In the genomic region with DNA sequence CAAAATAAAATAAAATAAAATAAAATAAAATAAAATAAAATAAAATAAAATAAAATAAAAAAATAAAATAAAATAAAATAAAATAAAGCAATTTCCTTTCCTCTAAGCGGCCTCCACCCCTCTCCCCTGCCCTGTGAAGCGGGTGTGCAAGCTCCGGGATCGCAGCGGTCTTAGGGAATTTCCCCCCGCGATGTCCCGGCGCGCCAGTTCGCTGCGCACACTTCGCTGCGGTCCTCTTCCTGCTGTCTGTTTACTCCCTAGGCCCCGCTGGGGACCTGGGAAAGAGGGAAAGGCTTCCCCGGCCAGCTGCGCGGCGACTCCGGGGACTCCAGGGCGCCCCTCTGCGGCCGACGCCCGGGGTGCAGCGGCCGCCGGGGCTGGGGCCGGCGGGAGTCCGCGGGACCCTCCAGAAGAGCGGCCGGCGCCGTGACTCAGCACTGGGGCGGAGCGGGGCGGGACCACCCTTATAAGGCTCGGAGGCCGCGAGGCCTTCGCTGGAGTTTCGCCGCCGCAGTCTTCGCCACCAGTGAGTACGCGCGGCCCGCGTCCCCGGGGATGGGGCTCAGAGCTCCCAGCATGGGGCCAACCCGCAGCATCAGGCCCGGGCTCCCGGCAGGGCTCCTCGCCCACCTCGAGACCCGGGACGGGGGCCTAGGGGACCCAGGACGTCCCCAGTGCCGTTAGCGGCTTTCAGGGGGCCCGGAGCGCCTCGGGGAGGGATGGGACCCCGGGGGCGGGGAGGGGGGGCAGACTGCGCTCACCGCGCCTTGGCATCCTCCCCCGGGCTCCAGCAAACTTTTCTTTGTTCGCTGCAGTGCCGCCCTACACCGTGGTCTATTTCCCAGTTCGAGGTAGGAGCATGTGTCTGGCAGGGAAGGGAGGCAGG, we compare ENCODE assay signal across 8 cellular contexts. TPM values are rescaled to one million over a fixed set of nuclear protein-coding genes. Genes with fewer than 3 reads are reported as not detected.
DNase-seq lines count a peak whose midpoint lies in the region; ATAC-seq lines count a peak whose summit lies in the region.

Gene GSTP1 (plus strand): TSS at position 494 of the 886 bp plus-strand sequence. CDS start 32 bp downstream, at position 526.

- peak; percentile 76 for DNase-seq in A172 (ENCODE audit: low spot score)
- peak; percentile 60 for DNase-seq in NCI-H82 treated with DMSO at 0.1 percent for 48 hours (lab: John Stamatoyannopoulos, UW; ENCODE audit: unreplicated experiment)
- DNase-seq in activated CD8-positive, alpha-beta memory T cell treated with anti-CD3 and anti-CD28 coated beads for 24 hours, result peak; percentile 94
- peak; percentile 66 to 70 (median 66) for DNase-seq in effector memory CD8-positive, alpha-beta T cell
- peak; percentile 96 for DNase-seq in mesendoderm
- DNase-seq in stimulated activated CD8-positive, alpha-beta memory T cell treated with anti-CD3 and anti-CD28 coated beads, Interleukin-12 subunit alpha, Interleukin-12 subunit beta, amount 100 ng/mL, for 4 hours (ENCODE audit: low read depth), result peak; percentile 71

- no peak within 1 kb of the TSS for H2BK15ac ChIP-seq in mesendoderm (replicated peaks; ENCODE audit: low read depth)

- H3K9me3 Mint-ChIP-seq in effector memory CD8-positive, alpha-beta T cell, result no peaks in the 10 kb centered on the region

- peaks cover 20% of the 10 kb centered on the region for H3K36me3 Mint-ChIP-seq in effector memory CD8-positive, alpha-beta T cell (ENCODE audit: insufficient read depth)

- peak within 1 kb of the TSS; percentile 49 for H3K4me2 ChIP-seq in mesendoderm (ENCODE audit: low read length)

- H3K9ac ChIP-seq in mesendoderm (ENCODE audit: low read length), result peak within 1 kb of the TSS; percentile 86

- H3K27ac ChIP-seq in mesendoderm (ENCODE audit: low read depth, low read length), result peak within 1 kb of the TSS; percentile 55

- peak within 1 kb of the TSS; percentile 98 for H3K18ac ChIP-seq in mesendoderm (ENCODE audit: low read length)

- H2BK5ac ChIP-seq in mesendoderm (ENCODE audit: low read length), result peak within 1 kb of the TSS; percentile 12

- peak within 1 kb of the TSS; percentile 90 for H2AK5ac ChIP-seq in mesendoderm (ENCODE audit: low read length)

- peak; percentile 60 for ATAC-seq in GM18502 (IDR thresholded peaks at IDR 0.05; ENCODE audit: poor library complexity, unreplicated experiment)
- ATAC-seq in HG03039 (IDR thresholded peaks at IDR 0.05; ENCODE audit: unreplicated experiment), result peak; percentile 63
- peak; percentile 90 for ATAC-seq in effector memory CD8-positive, alpha-beta T cell (replicated peaks)

- peak within 1 kb of the TSS; percentile 84 to 88 for H3K27ac Mint-ChIP-seq in effector memory CD8-positive, alpha-beta T cell

- H4K5ac ChIP-seq in mesendoderm (ENCODE audit: low read length), result no peak within 1 kb of the TSS

- peak within 1 kb of the TSS; percentile 79 to 85 for H3K4me3 Mint-ChIP-seq in effector memory CD8-positive, alpha-beta T cell

- peaks cover 8% of the 10 kb centered on the region for H3K4me1 ChIP-seq in mesendoderm (ENCODE audit: control insufficient read depth, low read depth, low read length)

- H4K8ac ChIP-seq in mesendoderm (ENCODE audit: low read depth, low read length), result no peak within 1 kb of the TSS

- no peaks in the 10 kb centered on the region for H3K27me3 Mint-ChIP-seq in effector memory CD8-positive, alpha-beta T cell

- H3K4me1 Mint-ChIP-seq in effector memory CD8-positive, alpha-beta T cell (ENCODE audit: low read depth in 2 of 2), result peaks cover 29 to 43% of the 10 kb centered on the region in 2 donors

- no peaks in the 10 kb centered on the region for H3K27me3 ChIP-seq in mesendoderm (ENCODE audit: insufficient read depth, low read length, poor library complexity)

- peaks cover 24% of the 10 kb centered on the region for H3K79me2 ChIP-seq in mesendoderm (ENCODE audit: control insufficient read depth, insufficient read depth, low read length)

- peak within 1 kb of the TSS; percentile 99 for H3K4ac ChIP-seq in mesendoderm (ENCODE audit: low read depth, low read length)

- no peak within 1 kb of the TSS for H2BK120ac ChIP-seq in mesendoderm (ENCODE audit: low read depth, low read length)

- no CpG with 5 or more reads among the region's 76 CpGs for WGBS in mesendoderm (ENCODE audit: extremely low coverage, insufficient coverage, low lambda C conversion rate)

- peaks cover 12% of the 10 kb centered on the region for H3K79me1 ChIP-seq in mesendoderm (ENCODE audit: low read length)

- no peak within 1 kb of the TSS for H3K23ac ChIP-seq in mesendoderm (ENCODE audit: low read length)

- H3K56ac ChIP-seq in mesendoderm (ENCODE audit: low read length), result peak within 1 kb of the TSS; percentile 88

- H3K4me3 ChIP-seq in mesendoderm (ENCODE audit: low read length), result peak within 1 kb of the TSS; percentile 79

- H3K36me3 ChIP-seq in mesendoderm (ENCODE audit: control insufficient read depth, insufficient read depth, low read length), result peaks cover 9% of the 10 kb centered on the region

RNA-seq across cellular contexts. Expression of gene GSTP1, which starts in this region (rescaled TPM):
- 639 and 900 TPM in 2 replicates for total RNA-seq in A172 (2014; rRNA removed; shearing (Covaris generic))
- polyA plus RNA-seq in mesendoderm (2013, experiment 1 of 2), result 1,349 TPM
- polyA plus RNA-seq in mesendoderm (2013, experiment 2 of 2), result 1,345 TPM

Comparison
In these comparisons a context has a peak if more than half of its experiments do, and no peak if none do; other contexts are left out.
1. Peak in every context shown above with its lines: DNase-seq, ATAC-seq, H3K4me3 ChIP-seq and H3K27ac ChIP-seq.